ENCODE assay signal across 2 cellular contexts in the genomic region with DNA sequence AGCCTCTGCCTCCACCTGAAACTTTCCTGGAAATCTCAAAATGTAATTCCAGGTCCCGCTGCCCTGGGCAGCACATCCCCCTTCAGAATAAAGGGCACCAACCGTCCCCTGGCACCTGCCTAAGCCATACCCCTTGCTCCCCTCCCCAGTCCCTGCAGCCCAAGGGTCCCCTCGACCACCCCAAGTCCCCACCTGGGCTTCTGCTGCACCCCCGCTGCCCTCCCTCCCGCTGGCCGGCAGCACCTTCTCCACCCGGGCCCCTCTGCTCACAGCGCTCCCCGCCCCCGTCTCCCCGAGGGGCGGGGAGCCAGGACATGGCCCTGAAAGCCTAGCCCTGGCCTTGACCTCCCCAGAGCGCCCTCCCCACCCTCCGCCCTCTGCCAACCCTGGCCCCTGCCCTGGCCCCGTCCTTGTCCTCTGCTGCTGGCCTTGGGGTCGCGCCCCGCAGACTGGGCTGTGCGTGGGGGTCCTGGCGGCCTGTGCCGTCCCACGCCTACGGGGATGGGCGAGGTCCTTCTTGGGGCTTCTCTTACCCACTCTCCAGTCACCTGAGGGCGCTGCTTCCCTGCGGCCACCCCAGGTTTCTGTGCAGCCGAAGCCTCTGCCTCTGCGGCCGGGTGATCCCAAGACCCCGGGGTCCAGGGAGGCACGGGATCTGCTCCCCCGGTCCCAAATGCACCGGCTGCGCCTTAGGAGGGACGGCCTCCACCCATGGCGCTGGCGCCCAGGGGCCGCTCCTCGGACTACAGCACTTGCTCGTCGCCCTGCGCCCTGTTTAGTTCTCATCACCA.
TF ChIP-seq lines count a peak whose summit lies in the region.

No MANE protein-coding gene starts in this region.

TF ChIP-seq in SK-N-SH, 30 proteins besides CTCF, POLR2A, EP300 and RAD21:
- TF ChIP-seq RCOR1 (IDR thresholded peaks at IDR 0.05; ENCODE audit: low read length): no peak

TF ChIP-seq in SK-N-SH treated with all-trans-retinoic acid at 6 μM for 48 hours, 23 proteins besides CTCF, POLR2A, EP300 and RAD21:
- TF ChIP-seq ZFP3 (CRISPR knock-in tag; IDR thresholded peaks at IDR 0.05) (no peak), TOX (CRISPR knock-in tag; IDR thresholded peaks at IDR 0.05; ENCODE audit: borderline replicate concordance) (no peak), OSR1 (CRISPR knock-in tag; IDR thresholded peaks at IDR 0.05) (no peak), PATZ1 (CRISPR knock-in tag; IDR thresholded peaks at IDR 0.05; ENCODE audit: borderline replicate concordance) (no peak), BACH2 (CRISPR knock-in tag; IDR thresholded peaks at IDR 0.05; ENCODE audit: borderline replicate concordance) (no peak), ISL1 (CRISPR knock-in tag; IDR thresholded peaks at IDR 0.05) (no peak), PPARA (CRISPR knock-in tag; IDR thresholded peaks at IDR 0.05; ENCODE audit: borderline replicate concordance) (no peak), TSHZ2 (CRISPR knock-in tag; IDR thresholded peaks at IDR 0.05) (no peak), POU6F1 (CRISPR knock-in tag; IDR thresholded peaks at IDR 0.05; ENCODE audit: borderline replicate concordance, low read depth) (no peak), CSDC2 (CRISPR knock-in tag; IDR thresholded peaks at IDR 0.05) (no peak), TCF4 (CRISPR knock-in tag; IDR thresholded peaks at IDR 0.05; ENCODE audit: borderline replicate concordance) (no peak), ESRRG (CRISPR knock-in tag; IDR thresholded peaks at IDR 0.05) (no peak)
- TF ChIP-seq, protein P1, sequence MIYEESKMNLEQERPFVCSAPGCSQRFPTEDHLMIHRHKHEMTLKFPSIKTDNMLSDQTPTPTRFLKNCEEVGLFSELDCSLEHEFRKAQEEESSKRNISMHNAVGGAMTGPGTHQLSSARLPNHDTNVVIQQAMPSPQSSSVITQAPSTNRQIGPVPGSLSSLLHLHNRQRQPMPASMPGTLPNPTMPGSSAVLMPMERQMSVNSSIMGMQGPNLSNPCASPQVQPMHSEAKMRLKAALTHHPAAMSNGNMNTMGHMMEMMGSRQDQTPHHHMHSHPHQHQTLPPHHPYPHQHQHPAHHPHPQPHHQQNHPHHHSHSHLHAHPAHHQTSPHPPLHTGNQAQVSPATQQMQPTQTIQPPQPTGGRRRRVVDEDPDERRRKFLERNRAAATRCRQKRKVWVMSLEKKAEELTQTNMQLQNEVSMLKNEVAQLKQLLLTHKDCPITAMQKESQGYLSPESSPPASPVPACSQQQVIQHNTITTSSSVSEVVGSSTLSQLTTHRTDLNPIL (CRISPR knock-in tag; IDR thresholded peaks at IDR 0.05; ENCODE audit: low read depth): no peak
